8 cellular contexts compared by ENCODE assay signal in genomic region chr17:35577826-35578194, GRCh38.
DNase-seq lines count a peak whose midpoint lies in the region; ATAC-seq and TF ChIP-seq lines count a peak whose summit lies in the region.

No MANE protein-coding gene starts in this region.

- no peak for TF ChIP-seq CTCF in AG09309 (IDR thresholded peaks at IDR 0.05; ENCODE audit: control insufficient read depth, insufficient read depth, low read depth, low read length, missing control alignments)

- peak overlapping the region; percentile 79 for H3K4me3 ChIP-seq in AG09309 (ENCODE audit: control insufficient read depth, low read depth, low read length)
- H3K4me3 ChIP-seq in iPS-20b (ENCODE audit: low read length), result peak overlapping the region; percentile 94

- peak overlapping the region; percentile 98 to 99 for H3K27ac Mint-ChIP-seq in stimulated activated naive CD8-positive, alpha-beta T cell treated with anti-CD3 and anti-CD28 coated beads, Interleukin-15, amount 100 ng/mL, for 72 hours

- H3K9me3 Mint-ChIP-seq in stimulated activated naive CD8-positive, alpha-beta T cell treated with anti-CD3 and anti-CD28 coated beads, Interleukin-15, amount 100 ng/mL, for 72 hours, result no peaks in the 10 kb centered on the region

- H3K4me1 Mint-ChIP-seq in stimulated activated naive CD8-positive, alpha-beta T cell treated with anti-CD3 and anti-CD28 coated beads, Interleukin-15, amount 100 ng/mL, for 72 hours, result peaks cover 27% of the 10 kb centered on the region

- H3K4me1 ChIP-seq in iPS-20b (ENCODE audit: insufficient read depth, low read length), result no peaks in the 10 kb centered on the region

- DNase-seq in AG09309 (ENCODE audit: low read depth) (no peak), amniotic epithelial cell (ENCODE audit: low read depth) (peak; percentile 13), NCI-H1092 (lab: John Stamatoyannopoulos, UW) (no peak)
- DNase-seq in stimulated activated naive CD8-positive, alpha-beta T cell treated with anti-CD3 and anti-CD28 coated beads, Interleukin-15, amount 100 ng/mL, for 72 hours, result no peak

- peak overlapping the region; percentile 99 to 100 for H3K4me3 Mint-ChIP-seq in stimulated activated naive CD8-positive, alpha-beta T cell treated with anti-CD3 and anti-CD28 coated beads, Interleukin-15, amount 100 ng/mL, for 72 hours

- H3K9ac ChIP-seq in iPS-20b (ENCODE audit: low read depth, low read length), result peak overlapping the region; percentile 95

- H3K27ac ChIP-seq in iPS-20b (ENCODE audit: low read length), result peak overlapping the region; percentile 86

- no peaks in the 10 kb centered on the region for H3K27me3 Mint-ChIP-seq in stimulated activated naive CD8-positive, alpha-beta T cell treated with anti-CD3 and anti-CD28 coated beads, Interleukin-15, amount 100 ng/mL, for 72 hours

- H3K9me3 ChIP-seq in iPS-20b (ENCODE audit: insufficient read depth, low read depth, low read length), result no peaks in the 10 kb centered on the region

- H3K27me3 ChIP-seq in iPS-20b (ENCODE audit: insufficient read depth, low read length), result no peaks in the 10 kb centered on the region

- ATAC-seq in HG03354 (IDR thresholded peaks at IDR 0.05; ENCODE audit: poor library complexity, severe bottlenecking, unreplicated experiment) (peak; percentile 13), HG02588 (IDR thresholded peaks at IDR 0.05; ENCODE audit: unreplicated experiment) (no peak), GM19035 (IDR thresholded peaks at IDR 0.05; ENCODE audit: unreplicated experiment) (no peak)
- no peak for ATAC-seq in stimulated activated naive CD8-positive, alpha-beta T cell treated with anti-CD3 and anti-CD28 coated beads, Interleukin-15, amount 100 ng/mL, for 72 hours

- peaks cover 17% of the 10 kb centered on the region for H3K36me3 ChIP-seq in iPS-20b (ENCODE audit: insufficient read depth, low read depth, low read length)
